25 cellular contexts compared by ENCODE assay signal in the genomic region with DNA sequence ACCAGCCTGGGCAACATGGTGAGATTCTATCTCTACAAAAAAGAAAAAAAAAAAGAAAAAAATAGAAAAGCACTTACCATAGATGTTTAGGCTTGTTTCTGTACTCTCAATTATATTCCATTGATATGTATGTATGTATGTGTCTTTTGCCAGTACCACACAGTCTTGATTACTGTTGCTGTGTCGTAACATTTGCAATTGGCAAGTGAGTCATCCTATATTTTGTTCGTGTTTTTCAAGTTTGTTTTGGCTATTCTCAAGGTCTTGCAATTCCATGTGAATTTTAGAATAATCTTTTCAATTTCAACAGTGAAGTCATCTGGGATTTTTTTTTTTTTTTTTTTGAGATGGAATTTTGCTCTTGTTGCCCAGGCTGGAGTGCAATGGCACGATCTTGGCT. TPM values are rescaled to one million over a fixed set of nuclear protein-coding genes. Genes with fewer than 3 reads are reported as not detected.
DNase-seq lines count a peak whose midpoint lies in the region; TF ChIP-seq lines count a peak whose summit lies in the region.
"Had no signal": no experiment of that assay in that cellular context is flagged by ENCODE, and none has a peak within 500 bp of the region (broad histone marks: within the 10 kb centered on the region; RNA-seq: fewer than 3 reads in every experiment).

No MANE protein-coding gene starts in this region.

- H2AFZ ChIP-seq in GM23248 = no peak overlapping the region
- H2AFZ ChIP-seq: parathyroid adenoma had no signal

- no peak overlapping the region for H3K9ac ChIP-seq in GM23248
- H3K9ac ChIP-seq: parathyroid adenoma had no signal

- H3K36me3 ChIP-seq in GM23248 (ENCODE audit: low read depth) (no peaks in the 10 kb centered on the region), ovary (no peaks in the 10 kb centered on the region)
- H3K36me3 ChIP-seq: SJSA1, thyroid gland had no signal

- peaks cover 57% of the 10 kb centered on the region for H3K27me3 Mint-ChIP-seq in osteocyte (ENCODE audit: unreplicated experiment)
- H3K27me3 Mint-ChIP-seq: dendritic cell treated with granulocyte-macrophage colony-stimulating factor and Interleukin-4, amounts not matched to agents 40 ng/mL and 50 ng/mL, for 4 days; natural killer cell treated with Interleukin-12 subunit alpha and Interleukin-12 subunit beta and Interleukin-15 and Interleukin-18, amount 100 ng/mL, for 72 hours had no signal

- H3K36me3 Mint-ChIP-seq in osteocyte (ENCODE audit: unreplicated experiment) = no peaks in the 10 kb centered on the region
- H3K36me3 Mint-ChIP-seq: CD4-positive, alpha-beta memory T cell; natural killer cell treated with Interleukin-12 subunit alpha and Interleukin-12 subunit beta and Interleukin-15 and Interleukin-18, amount 100 ng/mL, for 72 hours had no signal

- intact Hi-C loops in ovary (cut with DNase I) = no loop called here

- no peaks in the 10 kb centered on the region for H3K4me1 Mint-ChIP-seq in osteocyte (ENCODE audit: unreplicated experiment)

- no peaks in the 10 kb centered on the region for H3K9me3 Mint-ChIP-seq in osteocyte (ENCODE audit: unreplicated experiment)
- H3K9me3 Mint-ChIP-seq: natural killer cell treated with Interleukin-12 subunit alpha and Interleukin-12 subunit beta and Interleukin-15 and Interleukin-18, amount 100 ng/mL, for 72 hours; stimulated activated naive CD8-positive, alpha-beta T cell treated with anti-CD3 and anti-CD28 coated beads, Interleukin-15, Interleukin-2, amounts not matched to agents 100 ng/mL and 50 ng/mL, for 24 hours had no signal

- H3F3A ChIP-seq in GM23248 (ENCODE audit: insufficient read depth) = no peaks in the 10 kb centered on the region

- H3K27me3 ChIP-seq in GM23248 (replicated peaks; ENCODE audit: insufficient read depth) (no peaks in the 10 kb centered on the region; the same call in 1 of the 2 replicates), ovary (no peaks in the 10 kb centered on the region)
- H3K27me3 ChIP-seq: thyroid gland had no signal

- H3K4me1 ChIP-seq in GM23248 (ENCODE audit: insufficient read depth) = no peaks in the 10 kb centered on the region
- peaks cover 1% of the 10 kb centered on the region for H3K4me1 ChIP-seq in ovary (ENCODE audit: insufficient read depth)
- H3K4me1 ChIP-seq: parathyroid adenoma, SJSA1, thyroid gland had no signal

- no peak overlapping the region for H3K4me3 Mint-ChIP-seq in osteocyte (ENCODE audit: unreplicated experiment)
- H3K4me3 Mint-ChIP-seq: CD4-positive, alpha-beta memory T cell; dendritic cell treated with granulocyte-macrophage colony-stimulating factor and Interleukin-4, amounts not matched to agents 40 ng/mL and 50 ng/mL, for 4 days; natural killer cell treated with Interleukin-12 subunit alpha and Interleukin-12 subunit beta and Interleukin-15 and Interleukin-18, amount 100 ng/mL, for 72 hours; stimulated activated naive CD8-positive, alpha-beta T cell treated with anti-CD3 and anti-CD28 coated beads, Interleukin-15, Interleukin-2, amounts not matched to agents 100 ng/mL and 50 ng/mL, for 24 hours had no signal

- no peak overlapping the region for H3K27ac Mint-ChIP-seq in osteocyte (ENCODE audit: unreplicated experiment)
- H3K27ac Mint-ChIP-seq: CD4-positive, alpha-beta memory T cell; dendritic cell treated with granulocyte-macrophage colony-stimulating factor and Interleukin-4, amounts not matched to agents 40 ng/mL and 50 ng/mL, for 4 days; natural killer cell treated with Interleukin-12 subunit alpha and Interleukin-12 subunit beta and Interleukin-15 and Interleukin-18, amount 100 ng/mL, for 72 hours; stimulated activated naive CD8-positive, alpha-beta T cell treated with anti-CD3 and anti-CD28 coated beads, Interleukin-15, Interleukin-2, amounts not matched to agents 100 ng/mL and 50 ng/mL, for 24 hours had no signal

- no peak overlapping the region for H3K27ac ChIP-seq in GM23248
- H3K27ac ChIP-seq in ovary = peak overlapping the region in 1 of 2 donors; percentile 30
- H3K27ac ChIP-seq: HL-60, parathyroid adenoma, SJSA1, thyroid gland had no signal

- no peak overlapping the region for H3K4me2 ChIP-seq in GM23248 (ENCODE audit: unreplicated experiment)

- TF ChIP-seq CTCF in NB4 (IDR thresholded peaks at IDR 0.05; ENCODE audit: low read depth, low read length) (no peak), choroid plexus epithelial cell (conservative IDR thresholded peaks at IDR 0.05; ENCODE audit: low read depth, low read length) (no peak), ovary (IDR thresholded peaks at IDR 0.05) (no peak), osteocyte (IDR thresholded peaks at IDR 0.05) (no peak)

- in situ Hi-C loops in GM23248 (cut with MboI) = no loop called here

- H3K79me2 ChIP-seq in GM23248 (ENCODE audit: insufficient read depth) = no peaks in the 10 kb centered on the region
- H3K79me2 ChIP-seq: parathyroid adenoma had no signal

- peak; percentile 20 for DNase-seq in GM23248
- peak; percentile 83 for DNase-seq in NB4 (ENCODE audit: low read depth)
- DNase-seq in choroid plexus epithelial cell (ENCODE audit: low read depth) = peak; percentile 8
- DNase-seq in iris pigment epithelial cell (ENCODE audit: low read depth) = peak; percentile 21
- DNase-seq in ovary = no peak
- no peak for DNase-seq in NCI-H1436 (lab: John Stamatoyannopoulos, UW)
- no peak for DNase-seq in osteocyte (ENCODE audit: extremely low spot score, unreplicated experiment)
- DNase-seq: activated CD4-positive, alpha-beta T cell treated with anti-CD3 and anti-CD28 coated beads for 4 hours; activated naive CD4-positive, alpha-beta T cell treated with anti-CD3 and anti-CD28 coated beads, Interleukin-2, amount 50 U/mL, for 16 hours; anterior cingulate cortex; CD4-positive, alpha-beta memory T cell; HCEC 1CT; hypothalamus; islet precursor cell; NCI-H1417; NCI-H446 treated with DMSO at 0.1 percent for 48 hours; right cardiac atrium; T-helper 1 cell; thyroid gland had no signal

- TF ChIP-seq EP300 in ovary (IDR thresholded peaks at IDR 0.05) = no peak

- H3K9me3 ChIP-seq in GM23248 (ENCODE audit: low read depth) (no peaks in the 10 kb centered on the region), ovary (no peaks in the 10 kb centered on the region)
- H3K9me3 ChIP-seq: SJSA1, thyroid gland had no signal

- H4K20me1 ChIP-seq in GM23248 (ENCODE audit: insufficient read depth) = no peaks in the 10 kb centered on the region

- TF ChIP-seq POLR2A in NB4 (IDR thresholded peaks at IDR 0.05; ENCODE audit: extremely low read depth, insufficient read length) = no peak
- TF ChIP-seq POLR2A in ovary (IDR thresholded peaks at IDR 0.05) = no peak

- H3K4me3 ChIP-seq in GM23248 (no peak overlapping the region), NB4 (ENCODE audit: low read depth, low read length) (no peak overlapping the region), choroid plexus epithelial cell (ENCODE audit: low read depth, low read length) (no peak overlapping the region), ovary (no peak overlapping the region)
- H3K4me3 ChIP-seq: SJSA1, thyroid gland had no signal

- H3K9me2 ChIP-seq in GM23248 (ENCODE audit: insufficient read depth) = no peaks in the 10 kb centered on the region

- 69 to 79% methylated on average over 3 of the region's 3 CpGs for WGBS in GM23248 (ENCODE audit: low coverage in 1 of 2, low lambda C conversion rate in 2 of 2, missing lambda C conversion rate in 2 of 2), 2 experiments
- WGBS in ovary, 3 donors = 7 to 40% (median 26%) methylated on average over 3 of the region's 3 CpGs

RNA-seq across cellular contexts. Expression of a gene that starts 19.3 kb away (rescaled TPM):
- total RNA-seq in GM23248 (2014; rRNA removed; shearing (Covaris generic)) = 1.3 and 4.2 TPM in 2 replicates
- polyA plus RNA-seq in GM23248 (2016; fragmentation: Nextera tagmentation; extraction: Ambion mirVana) (1.5 and 1.9 TPM in 2 replicates), ovary (10 to 100 TPM; 39.5 to 47.8 TPM)
- total RNA-seq in ovary (10 to 100 TPM; 34.7 to 86.5 (median 68.7) TPM), osteocyte (12.1 and 12.6 TPM in 2 replicates)

RNA-seq across cellular contexts. Expression of a gene that starts 50.8 kb away (rescaled TPM):
- 24.8 and 26.5 TPM in 2 replicates for total RNA-seq in GM23248 (2014; rRNA removed; shearing (Covaris generic))
- polyA plus RNA-seq in GM23248 (2016; fragmentation: Nextera tagmentation; extraction: Ambion mirVana) (18.0 and 18.7 TPM in 2 replicates), ovary (10 to 100 TPM; 13.9 to 22.8 TPM)
- total RNA-seq in ovary (10 to 100 TPM; 15.9 to 40.3 (median 33.5) TPM), osteocyte (30.2 and 34.4 TPM in 2 replicates)

Comparison
In these comparisons a context has a peak if more than half of its experiments do, and no peak if none do; other contexts are left out.
1. DNase-seq: peak in GM23248 (single experiment), NB4 (single experiment), choroid plexus epithelial cell (single experiment) and iris pigment epithelial cell (single experiment); none in ovary (0 of 5), NCI-H1436 (single experiment) and osteocyte (single experiment).